8 cellular contexts compared by ENCODE assay signal in genomic region chr18:76426738-76427305, GRCh38.
A peak's percentile ranks its signal among the peaks of the same experiment; 100 is the strongest.
DNase-seq lines count a peak whose midpoint lies in the region; FAIRE-seq and TF ChIP-seq lines count a peak whose summit lies in the region.

No MANE protein-coding gene starts in this region.

- no peak overlapping the region for H3K27ac ChIP-seq in C4-2B

- H3K4me3 ChIP-seq in bronchial epithelial cell (ENCODE audit: low read depth, low read length): no peak overlapping the region

- H3K36me3 ChIP-seq in bronchial epithelial cell (ENCODE audit: control insufficient read depth, insufficient read depth, low read length): peaks cover 2% of the 10 kb centered on the region

- H3K36me3 Mint-ChIP-seq in HFFc6 (ENCODE audit: low read depth): 0 out of 2 replicates have a peak, but pooled peaks cover 3% of the 10 kb centered on the region
- H3K36me3 Mint-ChIP-seq in mesothelial cell of epicardium: peaks cover 4% of the 10 kb centered on the region

- DNase-seq in HFFc6: peak; percentile 21
- DNase-seq in bronchial epithelial cell (ENCODE audit: low read depth): no peak
- peak in 1 of 2 experiments; percentile 62 for DNase-seq in mesothelial cell of epicardium (ENCODE audit: low spot score in 2 of 2, unreplicated experiment in 2 of 2)
- DNase-seq in NCI-H524 treated with DMSO at 0.1 percent for 48 hours (lab: John Stamatoyannopoulos, UW): no peak
- no peak for DNase-seq in cerebellar nuclear complex (lab: John Stamatoyannopoulos, UW)
- DNase-seq in effector CD4-positive, alpha-beta T cell: no peak
- no peak for DNase-seq in NCI-H345 treated with DMSO at 0.1 percent for 48 hours (lab: John Stamatoyannopoulos, UW; ENCODE audit: unreplicated experiment)

- FAIRE-seq in bronchial epithelial cell (lab: Jason Lieb, UNC): no peak

- H3K4me3 Mint-ChIP-seq in HFFc6 (no peak overlapping the region), mesothelial cell of epicardium (no peak overlapping the region)

- H3K27me3 Mint-ChIP-seq in HFFc6 (ENCODE audit: insufficient read depth) (no peaks in the 10 kb centered on the region; the same call in 1 of the 2 replicates), mesothelial cell of epicardium (ENCODE audit: low read depth) (no peaks in the 10 kb centered on the region)

- TF ChIP-seq CTCF in C4-2B (conservative IDR thresholded peaks at IDR 0.05) (peak; percentile 90), HFFc6 (IDR thresholded peaks at IDR 0.05) (peak; percentile 92), bronchial epithelial cell (IDR thresholded peaks at IDR 0.05; ENCODE audit: insufficient read depth, low read length, severe bottlenecking) (peak; percentile 89), mesothelial cell of epicardium (IDR thresholded peaks at IDR 0.05; ENCODE audit: unreplicated experiment) (peak; percentile 62)

- H3K27me3 ChIP-seq in bronchial epithelial cell (ENCODE audit: control insufficient read depth, insufficient read depth, low read length): no peaks in the 10 kb centered on the region

- H3K4me1 Mint-ChIP-seq in HFFc6 (ENCODE audit: low read depth) (peaks cover 71% of the 10 kb centered on the region), mesothelial cell of epicardium (peaks cover 36% of the 10 kb centered on the region)

- H3K9me3 Mint-ChIP-seq in HFFc6: no peaks in the 10 kb centered on the region
- H3K9me3 Mint-ChIP-seq in mesothelial cell of epicardium: no peaks in the 10 kb centered on the region

- no peak overlapping the region for H3K27ac Mint-ChIP-seq in HFFc6
- H3K27ac Mint-ChIP-seq in mesothelial cell of epicardium: no peak overlapping the region
